8 cellular contexts compared by ENCODE assay signal in genomic region chr10:124916585-124917167, GRCh38. TPM values are rescaled to one million over a fixed set of nuclear protein-coding genes. Genes with fewer than 3 reads are reported as not detected.
DNase-seq lines count a peak whose midpoint lies in the region; ATAC-seq and TF ChIP-seq lines count a peak whose summit lies in the region.

No MANE protein-coding gene starts in this region.

- H3K27me3 Mint-ChIP-seq in natural killer cell treated with Interleukin-12 subunit alpha and Interleukin-12 subunit beta and Interleukin-15 and Interleukin-18, amount 100 ng/mL, for 72 hours, result peaks cover 8 to 13% of the 10 kb centered on the region in 2 donors

- no peaks in the 10 kb centered on the region for H3K9me3 Mint-ChIP-seq in natural killer cell treated with Interleukin-12 subunit alpha and Interleukin-12 subunit beta and Interleukin-15 and Interleukin-18, amount 100 ng/mL, for 72 hours

- H3K4me3 Mint-ChIP-seq in natural killer cell treated with Interleukin-12 subunit alpha and Interleukin-12 subunit beta and Interleukin-15 and Interleukin-18, amount 100 ng/mL, for 72 hours, result peak overlapping the region; percentile 92

- peak; percentile 98 to 99 for ATAC-seq in natural killer cell treated with Interleukin-12 subunit alpha and Interleukin-12 subunit beta and Interleukin-15 and Interleukin-18, amount 100 ng/mL, for 72 hours

- peak overlapping the region; percentile 93 for H3K27ac ChIP-seq in RWPE1

- H3K4me3 ChIP-seq in fibroblast of the aortic adventitia (ENCODE audit: low read depth, low read length), result peak overlapping the region; percentile 88

- POLR2A ChIA-PET in RWPE1 (lab: Yijun Ruan, JAX; ENCODE audit: low non-redundant PET), result no interaction called here

- no peak for TF ChIP-seq CTCF in RWPE1 (conservative IDR thresholded peaks at IDR 0.05; ENCODE audit: low read depth)
- no peak for TF ChIP-seq CTCF in fibroblast of the aortic adventitia (IDR thresholded peaks at IDR 0.05; ENCODE audit: insufficient read depth, low read length)

- no peaks in the 10 kb centered on the region for H3K36me3 Mint-ChIP-seq in natural killer cell treated with Interleukin-12 subunit alpha and Interleukin-12 subunit beta and Interleukin-15 and Interleukin-18, amount 100 ng/mL, for 72 hours

- CTCF ChIA-PET in RWPE1 (lab: Yijun Ruan, JAX), result no interaction called here

- DNase-seq in EL (peak; percentile 96), GOT3 (lab: John Stamatoyannopoulos, UW) (peak; percentile 85), LHCN-M2 (ENCODE audit: low read depth) (peak; percentile 93), RWPE1 (ENCODE audit: low spot score) (peak; percentile 100), fibroblast of the aortic adventitia (ENCODE audit: low read depth) (peak; percentile 93)
- peak; percentile 94 for DNase-seq in activated effector memory CD4-positive, alpha-beta T cell treated with Interleukin-2 at 50 U/mL for 16 hours
- DNase-seq in natural killer cell treated with Interleukin-12 subunit alpha and Interleukin-12 subunit beta and Interleukin-15 and Interleukin-18, amount 100 ng/mL, for 72 hours (ENCODE audit: low spot score), result peak; percentile 97
- DNase-seq in stimulated activated naive CD4-positive, alpha-beta T cell treated with Interleukin-2 at 50 U/mL for 16 hours (lab: John Stamatoyannopoulos, UW), result peak; percentile 96

- peaks cover 28 to 34% of the 10 kb centered on the region in 2 donors for H3K4me1 Mint-ChIP-seq in natural killer cell treated with Interleukin-12 subunit alpha and Interleukin-12 subunit beta and Interleukin-15 and Interleukin-18, amount 100 ng/mL, for 72 hours (ENCODE audit: low read depth in 2 of 2)

- peak overlapping the region; percentile 88 to 94 for H3K27ac Mint-ChIP-seq in natural killer cell treated with Interleukin-12 subunit alpha and Interleukin-12 subunit beta and Interleukin-15 and Interleukin-18, amount 100 ng/mL, for 72 hours

RNA-seq across cellular contexts. Expression of gene ZRANB1, which starts 25.2 kb away (rescaled TPM):
- total RNA-seq in LHCN-M2 (2014; rRNA removed), result 9.4 and 11.5 TPM in 2 replicates
- polyA plus RNA-seq in LHCN-M2 (2012), result 4.2 TPM
- 19.6 and 22.3 TPM in 2 replicates for total RNA-seq in fibroblast of the aortic adventitia (ENCODE audit: low replicate concordance)
- 10 to 100 TPM; 13.0 to 16.6 TPM for total RNA-seq in natural killer cell treated with Interleukin-12 subunit alpha and Interleukin-12 subunit beta and Interleukin-15 and Interleukin-18, amount 100 ng/mL, for 72 hours

Comparison
In these comparisons a context has a peak if more than half of its experiments do, and no peak if none do; other contexts are left out.
1. Peak in every context shown above with its lines: DNase-seq, ATAC-seq, H3K4me3 ChIP-seq and H3K27ac ChIP-seq.